In genomic region chr2:128321784-128322650, GRCh38 we compare ENCODE assay signal across 1 cellular context.
TF ChIP-seq lines count a peak whose summit lies in the region.

No MANE protein-coding gene starts in this region.

TF ChIP-seq in HepG2, 621 proteins besides CTCF, POLR2A, EP300 and RAD21 (continued from another document and continues in another):
- TF ChIP-seq PRDM10 (CRISPR knock-in tag; IDR thresholded peaks at IDR 0.05; ENCODE audit: low read depth) (no peak), HNF1A (IDR thresholded peaks at IDR 0.05; ENCODE audit: low read depth) (peak; percentile 12; the same call in 1 of the 2 replicates), HNF1A (CRISPR knock-in tag; IDR thresholded peaks at IDR 0.05; ENCODE audit: borderline replicate concordance) (0 out of 2 replicates have a peak, but pooled peaks have one; percentile 21), DNMT1 (CRISPR knock-in tag; IDR thresholded peaks at IDR 0.05) (no peak), ZNF737 (CRISPR knock-in tag; IDR thresholded peaks at IDR 0.05; ENCODE audit: borderline replicate concordance) (no peak), ZBTB25 (CRISPR knock-in tag; IDR thresholded peaks at IDR 0.05) (no peak; the same call in 1 of the 2 replicates), DMTF1 (CRISPR knock-in tag; IDR thresholded peaks at IDR 0.05) (no peak), ZXDC (CRISPR knock-in tag; IDR thresholded peaks at IDR 0.05) (peak; percentile 64; the same call in 1 of the 2 replicates), HIC2 (CRISPR knock-in tag; IDR thresholded peaks at IDR 0.05; ENCODE audit: low read depth) (no peak; the same call in 1 of the 2 replicates), ETS1 (CRISPR knock-in tag; IDR thresholded peaks at IDR 0.05) (no peak), ZNF253 (CRISPR knock-in tag; IDR thresholded peaks at IDR 0.05; ENCODE audit: borderline replicate concordance) (no peak), ZFP62 (CRISPR knock-in tag; IDR thresholded peaks at IDR 0.05) (no peak), ZSCAN29 (CRISPR knock-in tag; conservative IDR thresholded peaks at IDR 0.05) (no peak), ZNF670 (CRISPR knock-in tag; IDR thresholded peaks at IDR 0.05; ENCODE audit: borderline replicate concordance) (peak; percentile 76; the same call in 1 of the 2 replicates), ZNF337 (CRISPR knock-in tag; IDR thresholded peaks at IDR 0.05; ENCODE audit: borderline replicate concordance, low read depth) (no peak), DNMT3B (CRISPR knock-in tag; conservative IDR thresholded peaks at IDR 0.05) (no peak), ZFP37 (CRISPR knock-in tag; IDR thresholded peaks at IDR 0.05; ENCODE audit: borderline replicate concordance) (no peak), ZFP41 (CRISPR knock-in tag; IDR thresholded peaks at IDR 0.05; ENCODE audit: borderline replicate concordance) (no peak), ZBTB43 (CRISPR knock-in tag; conservative IDR thresholded peaks at IDR 0.05) (peak; percentile 59), MIER2 (CRISPR knock-in tag; IDR thresholded peaks at IDR 0.05) (no peak), ZNF878 (CRISPR knock-in tag; IDR thresholded peaks at IDR 0.05) (no peak), PHF5A (CRISPR knock-in tag; IDR thresholded peaks at IDR 0.05; ENCODE audit: low read depth, unreplicated experiment) (peak; percentile 56), SRY (CRISPR knock-in tag; IDR thresholded peaks at IDR 0.05) (peak; percentile 28; the same call in 1 of the 2 replicates), KLF11 (CRISPR knock-in tag; IDR thresholded peaks at IDR 0.05) (no peak), ZNF207 (IDR thresholded peaks at IDR 0.05; ENCODE audit: borderline replicate concordance) (no peak)
